In genomic region chr14:99467338-99468075, GRCh38 we compare ENCODE assay signal across 20 cellular contexts. TPM values are rescaled to one million over a fixed set of nuclear protein-coding genes. Genes with fewer than 3 reads are reported as not detected.
A peak's percentile ranks its signal among the peaks of the same experiment; 100 is the strongest.
DNase-seq lines count a peak whose midpoint lies in the region; ATAC-seq and TF ChIP-seq lines count a peak whose summit lies in the region.
"Had no signal": no experiment of that assay in that cellular context is flagged by ENCODE, and none has a peak within 500 bp of the region (broad histone marks: within the 10 kb centered on the region; RNA-seq: fewer than 3 reads in every experiment).

No MANE protein-coding gene starts in this region.

- H4K20me1 ChIP-seq in BLaER1, result peaks cover 100% of the 10 kb centered on the region

- peaks cover 10% of the 10 kb centered on the region for H3K36me3 Mint-ChIP-seq in central memory CD8-positive, alpha-beta T cell (ENCODE audit: insufficient read depth)

- H3K4me1 Mint-ChIP-seq in central memory CD8-positive, alpha-beta T cell, result peaks cover 40% of the 10 kb centered on the region

- H3K36me3 ChIP-seq in BLaER1, result peaks cover 48% of the 10 kb centered on the region
- peaks cover 0 to 12% of the 10 kb centered on the region in 2 experiments; a peak in 1 of 3 replicates for H3K36me3 ChIP-seq in HEK293 (ENCODE audit: control insufficient read depth in 2 of 2, insufficient read depth in 1 of 2, low read length in 2 of 2)
- peaks cover 5 to 13% of the 10 kb centered on the region in 2 donors for H3K36me3 ChIP-seq in lung (ENCODE audit: control insufficient read depth in 2 of 2, insufficient read depth in 2 of 2, low read length in 2 of 2)
- H3K36me3 ChIP-seq: ovary had no signal

- CTCF ChIA-PET in HEK293 (lab: Yijun Ruan, JAX), result interaction anchor here (0.6 kb wide), 2 partner anchors 79 to 282 kb away, joined by 3 to 5 read pairs; no protein-coding TSS in a partner anchor

- DNase-seq in central memory CD8-positive, alpha-beta T cell (ENCODE audit: low spot score in 2 of 2), result no peak
- no peak for DNase-seq in lung (ENCODE audit: low spot score)
- DNase-seq in CD1c-positive myeloid dendritic cell (ENCODE audit: extremely low spot score), result no peak
- no peak for DNase-seq in globus pallidus (ENCODE audit: low spot score)
- DNase-seq: activated CD4-positive, alpha-beta T cell treated with anti-CD3 and anti-CD28 coated beads, Interleukin-2, amount 10 ng/mL, durations not matched to agents 7 days and 5 days; activated T-cell treated with anti-CD3 and anti-CD28 coated beads, Interleukin-2, amount 50 U/mL, for 24 hours; cerebellar nuclear complex; DND-41; NCI-H1105 treated with DMSO at 0.1 percent for 48 hours; ovary; small intestine; stimulated activated naive CD4-positive, alpha-beta T cell had no signal

- H3K27me3 Mint-ChIP-seq in central memory CD8-positive, alpha-beta T cell, result no peaks in the 10 kb centered on the region
- H3K27me3 Mint-ChIP-seq: activated CD4-positive, alpha-beta T cell treated with anti-CD3 and anti-CD28 coated beads, Interleukin-2, amount 10 ng/mL, durations not matched to agents 7 days and 5 days; activated T-cell treated with anti-CD3 and anti-CD28 coated beads, Interleukin-2, amount 50 U/mL, for 24 hours; B cell had no signal

- peaks cover 44% of the 10 kb centered on the region for H3K4me1 ChIP-seq in BLaER1
- H3K4me1 ChIP-seq in HEK293 (ENCODE audit: control insufficient read depth, insufficient read depth, low read length), result peaks cover 16% of the 10 kb centered on the region
- peaks cover 9 to 14% of the 10 kb centered on the region in 2 donors for H3K4me1 ChIP-seq in lung (ENCODE audit: control insufficient read depth in 2 of 2, insufficient read depth in 2 of 2, low read length in 2 of 2)

- 59 to 66% methylated on average over 9 of the region's 9 CpGs for WGBS in lung, 2 donors

- TF ChIP-seq CTCF in HEK293 (tag by site-specific recombination; IDR thresholded peaks at IDR 0.05) (no peak), lung (IDR thresholded peaks at IDR 0.05; ENCODE audit: control extremely low read depth, extremely low read depth) (no peak)

- POLR2A ChIA-PET in HEK293 (lab: Yijun Ruan, JAX), result interaction anchor here (1.3 kb wide), 1 partner anchor 12 kb away, joined by 3 read pairs; no protein-coding TSS in a partner anchor

- H3K27me3 ChIP-seq in BLaER1 (no peaks in the 10 kb centered on the region), lung (ENCODE audit: control insufficient read depth, insufficient read depth) (no peaks in the 10 kb centered on the region)
- H3K27me3 ChIP-seq: gastroesophageal sphincter, ovary had no signal

- no peaks in the 10 kb centered on the region for H3K9me3 ChIP-seq in BLaER1
- H3K9me3 ChIP-seq in HEK293 (ENCODE audit: control insufficient read depth, insufficient read depth, low read depth, low read length), result no peaks in the 10 kb centered on the region
- H3K9me3 ChIP-seq in lung (ENCODE audit: control insufficient read depth in 2 of 2, insufficient read depth in 1 of 2, low read length in 1 of 2), result no peaks in the 10 kb centered on the region
- H3K9me3 ChIP-seq: gastroesophageal sphincter, ovary had no signal

- H3K4me3 ChIP-seq in BLaER1, result no peak overlapping the region
- H3K4me3 ChIP-seq in HEK293 (ENCODE audit: low read depth, low read length), result no peak overlapping the region
- no peak overlapping the region for H3K4me3 ChIP-seq in lung
- H3K4me3 ChIP-seq: gastroesophageal sphincter, ovary had no signal

- 0 out of 2 replicates have a peak overlapping the region, but pooled peaks have one; percentile 1 for H3K4me2 ChIP-seq in BLaER1
- H3K4me2 ChIP-seq: KMS-11 had no signal

- H3K9me3 Mint-ChIP-seq in central memory CD8-positive, alpha-beta T cell, result no peaks in the 10 kb centered on the region
- H3K9me3 Mint-ChIP-seq: activated CD4-positive, alpha-beta T cell treated with anti-CD3 and anti-CD28 coated beads, Interleukin-2, amount 10 ng/mL, durations not matched to agents 7 days and 5 days; activated T-cell treated with anti-CD3 and anti-CD28 coated beads, Interleukin-2, amount 50 U/mL, for 24 hours had no signal

- H3K9ac ChIP-seq in BLaER1, result 0 out of 2 replicates have a peak overlapping the region, but pooled peaks have one; percentile 1
- H3K9ac ChIP-seq: KMS-11 had no signal

- ATAC-seq in central memory CD8-positive, alpha-beta T cell (replicated peaks; ENCODE audit: extremely low read depth, poor library complexity, severe bottlenecking), result no peak
- ATAC-seq in lung (ENCODE audit: insufficient read depth, low FRiP score) (peak; percentile 53), GM18868 (IDR thresholded peaks at IDR 0.05; ENCODE audit: unreplicated experiment) (no peak), HG03097 (IDR thresholded peaks at IDR 0.05; ENCODE audit: low FRiP score, unreplicated experiment) (no peak)
- ATAC-seq: gastroesophageal sphincter had no signal

- peak overlapping the region; percentile 2 for H3K27ac Mint-ChIP-seq in central memory CD8-positive, alpha-beta T cell (ENCODE audit: low read depth)
- H3K27ac Mint-ChIP-seq: activated CD4-positive, alpha-beta T cell treated with anti-CD3 and anti-CD28 coated beads, Interleukin-2, amount 10 ng/mL, durations not matched to agents 7 days and 5 days; B cell had no signal

- no peak overlapping the region for H3K4me3 Mint-ChIP-seq in central memory CD8-positive, alpha-beta T cell
- H3K4me3 Mint-ChIP-seq: activated CD4-positive, alpha-beta T cell treated with anti-CD3 and anti-CD28 coated beads, Interleukin-2, amount 10 ng/mL, durations not matched to agents 7 days and 5 days; activated T-cell treated with anti-CD3 and anti-CD28 coated beads, Interleukin-2, amount 50 U/mL, for 24 hours; B cell had no signal

- no peak overlapping the region for H3K27ac ChIP-seq in BLaER1
- no peak overlapping the region for H3K27ac ChIP-seq in HEK293 (ENCODE audit: extremely low read depth, low read depth, low read length)
- H3K27ac ChIP-seq in lung (ENCODE audit: low read depth in 1 of 2, low read length in 1 of 2), result no peak overlapping the region
- H3K27ac ChIP-seq: gastroesophageal sphincter, KMS-11, ovary, RWPE1 had no signal

TF ChIP-seq in HEK293, 187 proteins besides CTCF, POLR2A, EP300 and RAD21:
- TF ChIP-seq ZNF341 (tag by site-specific recombination; IDR thresholded peaks at IDR 0.05; ENCODE audit: low read depth), result peak; percentile 73
- no peak for TF ChIP-seq ZNF548 (tag by site-specific recombination; IDR thresholded peaks at IDR 0.05)

RNA-seq across cellular contexts. Expression of gene SETD3, which starts 13.2 kb away (rescaled TPM):
- 10 to 100 TPM; 59.3 to 60.9 TPM for total RNA-seq in lung
- 10 to 100 TPM; 36.4 to 40.2 TPM for polyA plus RNA-seq in lung

RNA-seq across cellular contexts. Expression of gene CCNK, which starts 13.7 kb away (rescaled TPM):
- 10 to 100 TPM; 45.9 to 91.9 TPM for total RNA-seq in lung
- polyA plus RNA-seq in lung, result 10 to 100 TPM; 17.0 to 21.0 TPM
